Comparison of ENCODE assay signal across 12 cellular contexts in the genomic region with DNA sequence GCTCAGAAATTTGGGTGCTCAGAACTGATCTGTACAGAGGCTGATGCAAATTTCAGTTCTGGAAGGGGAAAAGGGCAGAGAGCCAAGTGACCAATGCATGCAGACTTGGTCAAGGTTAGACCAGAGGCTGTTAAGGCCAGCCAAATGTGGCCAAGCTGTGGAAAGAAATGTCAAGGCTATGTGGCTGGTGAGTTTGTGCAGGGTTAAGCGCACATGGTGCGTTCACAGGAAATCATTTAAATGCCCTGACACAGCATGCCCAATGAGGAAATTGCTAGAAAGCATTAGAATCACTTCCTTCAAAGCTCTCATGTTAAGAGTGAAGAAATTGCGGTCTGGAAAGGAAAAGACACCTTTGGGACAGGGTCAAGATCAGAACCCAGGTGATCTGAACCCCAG. TPM values are rescaled to one million over a fixed set of nuclear protein-coding genes. Genes with fewer than 3 reads are reported as not detected.
DNase-seq lines count a peak whose midpoint lies in the region; ATAC-seq and TF ChIP-seq lines count a peak whose summit lies in the region.
"Had no signal": no experiment of that assay in that cellular context is flagged by ENCODE, and none has a peak within 500 bp of the region (broad histone marks: within the 10 kb centered on the region; RNA-seq: fewer than 3 reads in every experiment).

No MANE protein-coding gene starts in this region.

- H3K27me3 ChIP-seq in CD4-positive, alpha-beta T cell (ENCODE audit: control insufficient read depth, insufficient read depth, low read length) = peaks cover 12% of the 10 kb centered on the region
- H3K27me3 ChIP-seq in body of pancreas (no peaks in the 10 kb centered on the region), A673 (replicated peaks; ENCODE audit: insufficient read depth, low read depth, low read length, poor library complexity) (peaks cover 19% of the 10 kb centered on the region), ovary (no peaks in the 10 kb centered on the region)
- H3K27me3 ChIP-seq: sigmoid colon had no signal

- peaks cover 25% of the 10 kb centered on the region for H3K27me3 Mint-ChIP-seq in CD4-positive, alpha-beta T cell

- no peak overlapping the region for H3K4me3 ChIP-seq in body of pancreas
- H3K4me3 ChIP-seq in A673 (ENCODE audit: low read depth, low read length, poor library complexity, severe bottlenecking) = no peak overlapping the region
- no peak overlapping the region for H3K4me3 ChIP-seq in ovary
- no peak overlapping the region for H3K4me3 ChIP-seq in foreskin fibroblast (ENCODE audit: low read depth in 1 of 2, low read length in 2 of 2)
- H3K4me3 ChIP-seq: left lung, sigmoid colon, SK-N-MC had no signal

- no peaks in the 10 kb centered on the region for H3K9me3 ChIP-seq in CD4-positive, alpha-beta T cell (ENCODE audit: control insufficient read depth, low read length)
- H3K9me3 ChIP-seq in body of pancreas = no peaks in the 10 kb centered on the region
- H3K9me3 ChIP-seq in A673 (ENCODE audit: low read depth, low read length, poor library complexity, severe bottlenecking) = no peaks in the 10 kb centered on the region
- H3K9me3 ChIP-seq in ovary = no peaks in the 10 kb centered on the region
- H3K9me3 ChIP-seq: left lung, sigmoid colon had no signal

- TF ChIP-seq EP300 in ovary (IDR thresholded peaks at IDR 0.05) = no peak

- CTCF ChIA-PET in CD4-positive, alpha-beta T cell (lab: Charles Lee) = interaction anchor here (1.5 kb wide), 1 partner anchor 30 kb away, joined by 4 read pairs; no protein-coding TSS in a partner anchor
- CTCF ChIA-PET in A673 (lab: Charles Lee) = interaction anchor here (0.5 to 1.8 kb wide), 4 partner anchors 12 to 29 kb away, joined by 3 to 18 read pairs (median 3); no protein-coding TSS in a partner anchor

- no peaks in the 10 kb centered on the region for H3K36me3 Mint-ChIP-seq in CD4-positive, alpha-beta T cell (ENCODE audit: low read depth)
- H3K36me3 Mint-ChIP-seq: CD4-positive, CD25-positive, alpha-beta regulatory T cell had no signal

- peak; percentile 14 for ATAC-seq in CD4-positive, alpha-beta T cell (ENCODE audit: poor library complexity)
- ATAC-seq in GM19452 (IDR thresholded peaks at IDR 0.05; ENCODE audit: unreplicated experiment) = peak; percentile 34
- peak; percentile 40 for ATAC-seq in HG03432 (IDR thresholded peaks at IDR 0.05; ENCODE audit: unreplicated experiment)
- ATAC-seq in body of pancreas = peak; percentile 81
- no peak for ATAC-seq in HG03095 (IDR thresholded peaks at IDR 0.05; ENCODE audit: unreplicated experiment)

- no peak for DNase-seq in CD4-positive, alpha-beta T cell
- peak; percentile 67 to 88 (median 78) for DNase-seq in body of pancreas
- no peak for DNase-seq in A673 (ENCODE audit: low spot score)
- DNase-seq in ovary = no peak
- no peak for DNase-seq in foreskin fibroblast
- DNase-seq: left lung, sigmoid colon had no signal

- peaks cover 25% of the 10 kb centered on the region for H3K4me1 ChIP-seq in body of pancreas
- no peaks in the 10 kb centered on the region for H3K4me1 ChIP-seq in A673 (ENCODE audit: insufficient read depth, low read length, poor library complexity, severe bottlenecking)
- peaks cover 3% of the 10 kb centered on the region for H3K4me1 ChIP-seq in ovary (ENCODE audit: insufficient read depth)
- H3K4me1 ChIP-seq: left lung, sigmoid colon had no signal

- H3K4me3 Mint-ChIP-seq in CD4-positive, alpha-beta T cell = no peak overlapping the region
- H3K4me3 Mint-ChIP-seq: CD4-positive, CD25-positive, alpha-beta regulatory T cell had no signal

- TF ChIP-seq POLR2A in body of pancreas (IDR thresholded peaks at IDR 0.05) (no peak), ovary (IDR thresholded peaks at IDR 0.05) (no peak)

- no peaks in the 10 kb centered on the region for H3K9me3 Mint-ChIP-seq in CD4-positive, alpha-beta T cell
- H3K9me3 Mint-ChIP-seq: CD4-positive, CD25-positive, alpha-beta regulatory T cell had no signal

- BruUV-seq in A673 (replicated peaks; lab: Mats Ljungman, UMichigan) = no TSS peak

- intact Hi-C loops in CD4-positive, alpha-beta T cell (cut with DNase I, micrococcal nuclease) = loop anchor here (1.0 to 5.0 kb wide), 2 partner anchors 29 to 777 kb away; no protein-coding TSS in a partner anchor
- intact Hi-C loops in body of pancreas (cut with DNase I) (no loop called here), A673 (cut with micrococcal nuclease; ENCODE audit: unreplicated experiment) (loop anchor here (1.0 to 2.0 kb wide), 2 partner anchors 29 to 81 kb away; no protein-coding TSS in a partner anchor), ovary (cut with DNase I) (no loop called here)

- no peak overlapping the region for H3K27ac Mint-ChIP-seq in CD4-positive, alpha-beta T cell
- H3K27ac Mint-ChIP-seq: CD4-positive, CD25-positive, alpha-beta regulatory T cell had no signal

- no peak for TF ChIP-seq CTCF in CD4-positive, alpha-beta T cell (IDR thresholded peaks at IDR 0.05)
- TF ChIP-seq CTCF in body of pancreas (IDR thresholded peaks at IDR 0.05) (no peak), A673 (conservative IDR thresholded peaks at IDR 0.05; ENCODE audit: low read depth, low read length) (no peak), ovary (IDR thresholded peaks at IDR 0.05) (no peak), foreskin fibroblast (IDR thresholded peaks at IDR 0.05; ENCODE audit: low read depth, low read length) (no peak)

- H3K36me3 ChIP-seq in body of pancreas (replicated peaks in 1 of 2; ENCODE audit: insufficient read depth in 1 of 2, low read depth in 2 of 2) (peaks cover 0 to 3% of the 10 kb centered on the region in 2 donors), A673 (ENCODE audit: insufficient read depth, low read length, poor library complexity, severe bottlenecking) (no peaks in the 10 kb centered on the region), ovary (no peaks in the 10 kb centered on the region)
- H3K36me3 ChIP-seq: sigmoid colon had no signal

- no peak overlapping the region for H3K27ac ChIP-seq in CD4-positive, alpha-beta T cell (ENCODE audit: low read depth, low read length)
- H3K27ac ChIP-seq in body of pancreas (peak overlapping the region; percentile 67 to 89 (median 88)), A673 (ENCODE audit: low read depth, low read length, poor library complexity, severe bottlenecking) (no peak overlapping the region), ovary (no peak overlapping the region)
- H3K27ac ChIP-seq: left lung, sigmoid colon, SK-N-MC had no signal

- POLR2A ChIA-PET in CD4-positive, alpha-beta T cell (lab: Charles Lee) = no interaction called here
- POLR2A ChIA-PET in A673 (lab: Charles Lee; ENCODE audit: low non-redundant PET) = no interaction called here

- WGBS in body of pancreas, 2 donors = 29 to 37% methylated on average over 3 of the region's 3 CpGs
- 84 to 89% (median 85%) methylated on average over 3 of the region's 3 CpGs for WGBS in ovary, 3 donors

- H3K4me1 Mint-ChIP-seq in CD4-positive, alpha-beta T cell (ENCODE audit: low read depth) = peaks cover 16% of the 10 kb centered on the region

RNA-seq across cellular contexts. Expression of gene PTPN3, which starts 58.0 kb away (rescaled TPM):
- total RNA-seq in CD4-positive, alpha-beta T cell = not detected
- total RNA-seq in body of pancreas (10 to 100 TPM; 13.2 to 19.5 TPM), A673 (2021) (1.0 and 1.1 TPM in 2 replicates), ovary (10 to 100 TPM in 1 of 7 donors, 1 to 10 TPM in 4, under 1 TPM in 2; 0.20 to 17.8 (median 1.6) TPM)
- 1 to 10 TPM in 1 of 2 donors, under 1 TPM in 1; 0.59 to 1.9 TPM for polyA plus RNA-seq in ovary

Comparison
In these comparisons a context has a peak if more than half of its experiments do, and no peak if none do; other contexts are left out.
1. DNase-seq: peak in body of pancreas (4 of 4); none in CD4-positive, alpha-beta T cell (0 of 10), A673 (single experiment), ovary (0 of 5) and foreskin fibroblast (0 of 2).
2. H3K27ac ChIP-seq: peak in body of pancreas (4 of 4); none in CD4-positive, alpha-beta T cell (single experiment), A673 (single experiment) and ovary (0 of 2).
3. intact Hi-C loops: an anchor here in CD4-positive, alpha-beta T cell (1.0 to 5.0 kb wide) and A673 (1.0 to 2.0 kb wide); none called in body of pancreas and ovary.